32 cellular contexts compared by ENCODE assay signal in genomic region chr3:182105875-182106274, GRCh38.
DNase-seq lines count a peak whose midpoint lies in the region; ATAC-seq and TF ChIP-seq lines count a peak whose summit lies in the region.
"Had no signal": no experiment of that assay in that cellular context is flagged by ENCODE, and none has a peak within 500 bp of the region (broad histone marks: within the 10 kb centered on the region; RNA-seq: fewer than 3 reads in every experiment).

No MANE protein-coding gene starts in this region.

- H3K27me3 Mint-ChIP-seq in progenitor cell of endocrine pancreas, result peaks cover 3% of the 10 kb centered on the region
- H3K27me3 Mint-ChIP-seq: activated CD4-positive, alpha-beta memory T cell treated with anti-CD3 and anti-CD28 coated beads for 36 hours; activated naive CD8-positive, alpha-beta T cell treated with anti-CD3 and anti-CD28 coated beads, Interleukin-2, amount 50 U/mL, for 24 hours; CD4-positive, alpha-beta T cell; IgD-negative memory B cell; stimulated activated naive CD8-positive, alpha-beta T cell treated with anti-CD3 and anti-CD28 coated beads, Interleukin-15, Interleukin-2, amounts not matched to agents 100 ng/mL and 50 ng/mL, for 24 hours had no signal

- RAD21 ChIA-PET in HCT116 (lab: Charles Lee; ENCODE audit: low non-redundant PET in 1 of 2, low total read pairs in 2 of 2, uncharacterized antibody in 2 of 2, unreplicated experiment in 2 of 2), result no interaction called here

- H3K36me3 ChIP-seq in HCT116 (ENCODE audit: control insufficient read depth in 1 of 2, insufficient read depth in 2 of 2, low read length in 2 of 2), result no peaks in the 10 kb centered on the region
- H3K36me3 ChIP-seq in SJSA1, result no peaks in the 10 kb centered on the region
- no peaks in the 10 kb centered on the region for H3K36me3 ChIP-seq in uterus
- H3K36me3 ChIP-seq in mesendoderm (ENCODE audit: control insufficient read depth, insufficient read depth, low read length), result no peaks in the 10 kb centered on the region
- H3K36me3 ChIP-seq: esophagus squamous epithelium, ovary, right atrium auricular region, thoracic aorta had no signal

- DNase-seq in A172 (ENCODE audit: low spot score) (peak; percentile 44), HCT116 (ENCODE audit: low read depth, low spot score) (no peak), SJSA1 (ENCODE audit: low read depth in 1 of 2, low spot score in 2 of 2) (peak in 1 of 2 experiments; percentile 6), foreskin fibroblast (peak; percentile 2 to 30), uterus (no peak), mesendoderm (no peak), progenitor cell of endocrine pancreas (ENCODE audit: low spot score, unreplicated experiment) (no peak)
- DNase-seq: activated CD4-positive, alpha-beta memory T cell treated with anti-CD3 and anti-CD28 coated beads for 36 hours; activated CD4-positive, alpha-beta T cell treated with anti-CD3 and anti-CD28 coated beads for 1 hour; activated CD8-positive, alpha-beta memory T cell treated with anti-CD3 and anti-CD28 coated beads, Interleukin-2, amount 50 U/mL, for 4 hours; activated naive CD4-positive, alpha-beta T cell; activated naive CD8-positive, alpha-beta T cell treated with anti-CD3 and anti-CD28 coated beads, Interleukin-2, amount 50 U/mL, for 24 hours; CD4-positive, alpha-beta T cell; dermis blood vessel endothelial cell; EL; endodermal cell; esophagus squamous epithelium; H7; hippocampal formation; mesenchymal stem cell; NCI-H1048; NCI-H510A treated with DMSO at 0.1 percent for 48 hours; NK-92 treated with Interleukin-12 subunit alpha and Interleukin-12 subunit beta, amount 100 ng/mL, for 24 hours; ovary; SHP77; stimulated activated CD4-positive, alpha-beta T cell treated with anti-CD3 and anti-CD28 coated beads, Interleukin-1b, Interleukin-23, amount 100 ng/mL, for 48 hours had no signal

- no peaks in the 10 kb centered on the region for H3K79me1 ChIP-seq in mesendoderm (ENCODE audit: low read length)

- no TSS peak for BruUV-seq in HCT116 (replicated peaks; lab: Mats Ljungman, UMichigan)

- no peak for TF ChIP-seq CTCF in HCT116 (IDR thresholded peaks at IDR 0.05 in 2 of 3, conservative IDR thresholded peaks at IDR 0.05 in 1 of 3; ENCODE audit: borderline replicate concordance in 1 of 3, insufficient read depth in 1 of 3, low read depth in 2 of 3, low read length in 2 of 3)
- no peak for TF ChIP-seq CTCF in foreskin fibroblast (IDR thresholded peaks at IDR 0.05; ENCODE audit: low read depth, low read length)
- TF ChIP-seq CTCF in uterus (IDR thresholded peaks at IDR 0.05), result no peak
- no peak for TF ChIP-seq CTCF in progenitor cell of endocrine pancreas (IDR thresholded peaks at IDR 0.05; ENCODE audit: unreplicated experiment)

- peaks cover 9% of the 10 kb centered on the region for H3K9me3 Mint-ChIP-seq in progenitor cell of endocrine pancreas (ENCODE audit: low read depth)
- H3K9me3 Mint-ChIP-seq: activated CD4-positive, alpha-beta memory T cell treated with anti-CD3 and anti-CD28 coated beads for 36 hours had no signal

- WGBS in mesendoderm (ENCODE audit: extremely low coverage, insufficient coverage, low lambda C conversion rate), result 94% methylated on average over 2 of the region's 4 CpGs

- no peak overlapping the region for H2AK5ac ChIP-seq in mesendoderm (ENCODE audit: low read length)

- H3K9ac ChIP-seq in HCT116 (ENCODE audit: low read length) (no peak overlapping the region), mesendoderm (ENCODE audit: low read length) (no peak overlapping the region)

- H4K8ac ChIP-seq in mesendoderm (ENCODE audit: low read depth, low read length), result no peak overlapping the region

- no peak overlapping the region for H4K5ac ChIP-seq in mesendoderm (ENCODE audit: low read length)

- H3K9me3 ChIP-seq in HCT116 (ENCODE audit: control insufficient read depth in 1 of 2, insufficient read depth in 1 of 2, low read depth in 1 of 2, low read length in 2 of 2), result no peaks in the 10 kb centered on the region
- 0 out of 2 replicates have a peak, but pooled peaks cover 3% of the 10 kb centered on the region for H3K9me3 ChIP-seq in SJSA1 (replicated peaks)
- H3K9me3 ChIP-seq in uterus, result no peaks in the 10 kb centered on the region
- H3K9me3 ChIP-seq: ovary, thoracic aorta had no signal

- intact Hi-C loops in HCT116 (cut with micrococcal nuclease), result no loop called here
- intact Hi-C loops in uterus (cut with DNase I; ENCODE audit: low total_unique reads), result no loop called here

- no peaks in the 10 kb centered on the region for H3K9me2 ChIP-seq in HCT116 (ENCODE audit: insufficient read depth)

- peaks cover 0 to 5% of the 10 kb centered on the region in 2 experiments; a peak in 2 of 4 replicates for H3K4me1 ChIP-seq in HCT116 (ENCODE audit: control insufficient read depth in 1 of 2, insufficient read depth in 2 of 2, low read length in 2 of 2)
- peaks cover 12% of the 10 kb centered on the region for H3K4me1 ChIP-seq in SJSA1 (replicated peaks)
- H3K4me1 ChIP-seq in uterus, result no peaks in the 10 kb centered on the region
- H3K4me1 ChIP-seq in mesendoderm (ENCODE audit: control insufficient read depth, low read depth, low read length), result no peaks in the 10 kb centered on the region
- H3K4me1 ChIP-seq: esophagus squamous epithelium, right atrium auricular region had no signal

- no peak overlapping the region for H3K27ac ChIP-seq in HCT116 (ENCODE audit: low read depth, low read length)
- 0 out of 2 replicates have a peak overlapping the region, but pooled peaks have one; percentile 20 for H3K27ac ChIP-seq in SJSA1
- H3K27ac ChIP-seq in uterus, result no peak overlapping the region
- H3K27ac ChIP-seq in mesendoderm (ENCODE audit: low read depth, low read length), result no peak overlapping the region
- H3K27ac ChIP-seq: esophagus squamous epithelium, ovary, right atrium auricular region, thoracic aorta had no signal

- H3K4me3 ChIP-seq in HCT116 (replicated peaks in 1 of 2; ENCODE audit: low read depth in 1 of 2, low read length in 2 of 2) (no peak overlapping the region), SJSA1 (no peak overlapping the region), foreskin fibroblast (ENCODE audit: low read depth in 1 of 2, low read length in 2 of 2) (no peak overlapping the region), uterus (no peak overlapping the region), mesendoderm (ENCODE audit: low read length) (no peak overlapping the region)
- H3K4me3 ChIP-seq: esophagus squamous epithelium, ovary, right atrium auricular region, thoracic aorta had no signal

- TF ChIP-seq RAD21 in HCT116 (IDR thresholded peaks at IDR 0.05; ENCODE audit: low read depth), result no peak

- H2BK15ac ChIP-seq in mesendoderm (replicated peaks; ENCODE audit: low read depth), result no peak overlapping the region

- ATAC-seq in HCT116 (no peak), HG02610 (IDR thresholded peaks at IDR 0.05; ENCODE audit: unreplicated experiment) (no peak)
- ATAC-seq: activated naive CD8-positive, alpha-beta T cell treated with anti-CD3 and anti-CD28 coated beads, Interleukin-2, amount 50 U/mL, for 24 hours; left lobe of liver had no signal

- H3K36me3 Mint-ChIP-seq in progenitor cell of endocrine pancreas (ENCODE audit: insufficient read depth), result peaks cover 3% of the 10 kb centered on the region
- H3K36me3 Mint-ChIP-seq: activated CD4-positive, alpha-beta memory T cell treated with anti-CD3 and anti-CD28 coated beads for 36 hours; IgD-negative memory B cell had no signal

- no peaks in the 10 kb centered on the region for H4K20me1 ChIP-seq in HCT116 (ENCODE audit: insufficient read depth)

- H3K56ac ChIP-seq in mesendoderm (ENCODE audit: low read length), result no peak overlapping the region

- POLR2A ChIA-PET in HCT116 (lab: Charles Lee), result no interaction called here

- H3K4me2 ChIP-seq in HCT116 (ENCODE audit: low read length) (no peak overlapping the region), mesendoderm (ENCODE audit: low read length) (no peak overlapping the region)

- no peaks in the 10 kb centered on the region for H3K27me3 ChIP-seq in HCT116 (ENCODE audit: insufficient read depth, low read length)
- no peaks in the 10 kb centered on the region for H3K27me3 ChIP-seq in SJSA1 (replicated peaks)
- H3K27me3 ChIP-seq in uterus, result no peaks in the 10 kb centered on the region
- no peaks in the 10 kb centered on the region for H3K27me3 ChIP-seq in mesendoderm (ENCODE audit: insufficient read depth, low read length, poor library complexity)
- H3K27me3 ChIP-seq: esophagus squamous epithelium, ovary, right atrium auricular region had no signal

- H3K27ac Mint-ChIP-seq in progenitor cell of endocrine pancreas, result no peak overlapping the region
- H3K27ac Mint-ChIP-seq: activated CD4-positive, alpha-beta memory T cell treated with anti-CD3 and anti-CD28 coated beads for 36 hours; activated naive CD8-positive, alpha-beta T cell treated with anti-CD3 and anti-CD28 coated beads, Interleukin-2, amount 50 U/mL, for 24 hours; CD4-positive, alpha-beta T cell; endodermal cell; IgD-negative memory B cell; stimulated activated naive CD8-positive, alpha-beta T cell treated with anti-CD3 and anti-CD28 coated beads, Interleukin-15, Interleukin-2, amounts not matched to agents 100 ng/mL and 50 ng/mL, for 24 hours had no signal

- no peak overlapping the region for H3K4ac ChIP-seq in mesendoderm (ENCODE audit: low read depth, low read length)

- no peaks in the 10 kb centered on the region for H3K79me2 ChIP-seq in HCT116 (ENCODE audit: insufficient read depth, low read length)
- no peaks in the 10 kb centered on the region for H3K79me2 ChIP-seq in mesendoderm (ENCODE audit: control insufficient read depth, insufficient read depth, low read length)

- no peak overlapping the region for H2BK5ac ChIP-seq in mesendoderm (ENCODE audit: low read length)

- H3K4me3 Mint-ChIP-seq in progenitor cell of endocrine pancreas (ENCODE audit: low read depth), result no peak overlapping the region
- H3K4me3 Mint-ChIP-seq: activated CD4-positive, alpha-beta memory T cell treated with anti-CD3 and anti-CD28 coated beads for 36 hours; activated naive CD8-positive, alpha-beta T cell treated with anti-CD3 and anti-CD28 coated beads, Interleukin-2, amount 50 U/mL, for 24 hours; CD4-positive, alpha-beta T cell; endodermal cell; stimulated activated naive CD8-positive, alpha-beta T cell treated with anti-CD3 and anti-CD28 coated beads, Interleukin-15, Interleukin-2, amounts not matched to agents 100 ng/mL and 50 ng/mL, for 24 hours had no signal

- H3K18ac ChIP-seq in mesendoderm (ENCODE audit: low read length), result no peak overlapping the region

- H2BK120ac ChIP-seq in mesendoderm (ENCODE audit: low read depth, low read length), result no peak overlapping the region

- TF ChIP-seq POLR2A in HCT116 (IDR thresholded peaks at IDR 0.05; ENCODE audit: borderline replicate concordance, extremely low read depth, insufficient read depth, insufficient read length), result no peak
- no peak for TF ChIP-seq POLR2A in uterus (IDR thresholded peaks at IDR 0.05)

- CTCF ChIA-PET in HCT116 (lab: Charles Lee), result no interaction called here

- no peaks in the 10 kb centered on the region for H3K4me1 Mint-ChIP-seq in progenitor cell of endocrine pancreas (ENCODE audit: low read depth)
- H3K4me1 Mint-ChIP-seq: activated naive CD8-positive, alpha-beta T cell treated with anti-CD3 and anti-CD28 coated beads, Interleukin-2, amount 50 U/mL, for 24 hours; endodermal cell; IgD-negative memory B cell had no signal

- no peak overlapping the region for H3K23ac ChIP-seq in mesendoderm (ENCODE audit: low read length)

- H2AFZ ChIP-seq in HCT116 (ENCODE audit: low read depth, low read length, poor library complexity, severe bottlenecking), result peak overlapping the region; percentile 19

Comparison
In these comparisons a context has a peak if more than half of its experiments do, and no peak if none do; other contexts are left out.
1. DNase-seq: peak in A172 (single experiment) and foreskin fibroblast (2 of 2); none in HCT116 (single experiment), uterus (0 of 2), mesendoderm (single experiment) and progenitor cell of endocrine pancreas (single experiment).